ENCODE assay signal across 1 cellular context in genomic region chr22:21938071-21938822, GRCh38.
A peak's percentile ranks its signal among the peaks of the same experiment; 100 is the strongest.
TF ChIP-seq lines count a peak whose summit lies in the region.

No MANE protein-coding gene starts in this region.

TF ChIP-seq in K562, 482 proteins besides CTCF, POLR2A, EP300 and RAD21 (continued from another document and continues in another):
- TF ChIP-seq ZNF318 (IDR thresholded peaks at IDR 0.05; ENCODE audit: borderline replicate concordance in 1 of 2, low read depth in 1 of 2): no peak
- peak; percentile 100 for TF ChIP-seq SMC3 (conservative IDR thresholded peaks at IDR 0.05; ENCODE audit: insufficient read depth, low read depth, low read length)
- TF ChIP-seq TCF7L2 (IDR thresholded peaks at IDR 0.05; ENCODE audit: low read depth, low read length): peak; percentile 55; the same call in 1 of the 2 replicates
- 0 out of 2 replicates have a peak, but pooled peaks have one; percentile 97 for TF ChIP-seq SMAD2 (IDR thresholded peaks at IDR 0.05; ENCODE audit: low read depth, low read length)
- TF ChIP-seq JUN (IDR thresholded peaks at IDR 0.05; ENCODE audit: borderline replicate concordance, low read depth, low read length): peak; percentile 94
- TF ChIP-seq JUN (CRISPR knock-in tag; IDR thresholded peaks at IDR 0.05; ENCODE audit: borderline replicate concordance): no peak
- no peak for TF ChIP-seq KLF6 (CRISPR knock-in tag; IDR thresholded peaks at IDR 0.05; ENCODE audit: borderline replicate concordance)
- TF ChIP-seq ZNF445 (CRISPR knock-in tag; IDR thresholded peaks at IDR 0.05; ENCODE audit: low read depth): no peak
- TF ChIP-seq ZNF511 (CRISPR knock-in tag; IDR thresholded peaks at IDR 0.05): no peak
- TF ChIP-seq BMI1 (IDR thresholded peaks at IDR 0.05; ENCODE audit: low read length): peak; percentile 79
- peak; percentile 91 to 99 for TF ChIP-seq RCOR1 (IDR thresholded peaks at IDR 0.05; ENCODE audit: borderline replicate concordance in 1 of 2, low read depth in 2 of 2, low read length in 2 of 2)
- peak; percentile 94 for TF ChIP-seq SREBF1 (IDR thresholded peaks at IDR 0.05; ENCODE audit: borderline replicate concordance, low read depth, low read length)
- TF ChIP-seq MXI1 (IDR thresholded peaks at IDR 0.05; ENCODE audit: low read depth, low read length): peak; percentile 77
- TF ChIP-seq SMAD1 (IDR thresholded peaks at IDR 0.05; ENCODE audit: low read depth, low read length, partially characterized antibody): peak; percentile 90
- TF ChIP-seq MAFK (IDR thresholded peaks at IDR 0.05; ENCODE audit: low read length): peak; percentile 69
- no peak for TF ChIP-seq TAF9B (IDR thresholded peaks at IDR 0.05; ENCODE audit: partially characterized antibody)
- TF ChIP-seq MYC (IDR thresholded peaks at IDR 0.05; ENCODE audit: low read depth, low read length): peak; percentile 100
- no peak for TF ChIP-seq MYC (CRISPR knock-in tag; IDR thresholded peaks at IDR 0.05; ENCODE audit: borderline replicate concordance, low read depth)
- peak; percentile 79 to 92; a peak in 3 of 4 replicates for TF ChIP-seq ZMIZ1 (IDR thresholded peaks at IDR 0.05; ENCODE audit: low read depth in 2 of 2, low read length in 2 of 2)
- TF ChIP-seq ZC3H8 (IDR thresholded peaks at IDR 0.05): no peak
- no peak for TF ChIP-seq ATF3 (IDR thresholded peaks at IDR 0.05)
- peak; percentile 99 for TF ChIP-seq ATF3 (CRISPR knock-in tag; conservative IDR thresholded peaks at IDR 0.05)
- TF ChIP-seq PCBP1 (IDR thresholded peaks at IDR 0.05; ENCODE audit: low read depth, low read length, poor library complexity, severe bottlenecking): no peak
- peak; percentile 74 for TF ChIP-seq ZFP36 (IDR thresholded peaks at IDR 0.05; ENCODE audit: low read depth, low read length, partially characterized antibody)
- TF ChIP-seq STAT6 (CRISPR knock-in tag; IDR thresholded peaks at IDR 0.05): peak; percentile 100
- TF ChIP-seq SIN3A (IDR thresholded peaks at IDR 0.05; ENCODE audit: borderline replicate concordance in 2 of 2, control insufficient read depth in 1 of 2, low read depth in 2 of 2, low read length in 2 of 2): peak in 1 of 2 experiments; percentile 99; a peak in 2 of 4 replicates
- no peak for TF ChIP-seq ZNF740 (CRISPR knock-in tag; IDR thresholded peaks at IDR 0.05)
- no peak for TF ChIP-seq ZNF740 (tag; IDR thresholded peaks at IDR 0.05)
- no peak for TF ChIP-seq KDM2B (CRISPR knock-in tag; IDR thresholded peaks at IDR 0.05)
- TF ChIP-seq CHD2 (IDR thresholded peaks at IDR 0.05; ENCODE audit: low read depth, low read length): peak; percentile 74
- TF ChIP-seq NCOA2 (IDR thresholded peaks at IDR 0.05; ENCODE audit: partially characterized antibody in 2 of 2): no peak
- no peak for TF ChIP-seq ARID3B (CRISPR knock-in tag; IDR thresholded peaks at IDR 0.05; ENCODE audit: borderline replicate concordance)
- peak in 1 of 2 experiments; percentile 20; a peak in 1 of 4 replicates for TF ChIP-seq SIX5 (IDR thresholded peaks at IDR 0.05; ENCODE audit: borderline replicate concordance in 1 of 2, insufficient read depth in 1 of 2, low read depth in 1 of 2, low read length in 2 of 2)
- no peak for TF ChIP-seq DDX20 (tag; IDR thresholded peaks at IDR 0.05; ENCODE audit: low read depth)
- peak; percentile 99 for TF ChIP-seq E2F1 (CRISPR knock-in tag; IDR thresholded peaks at IDR 0.05)
- TF ChIP-seq ZBTB2 (IDR thresholded peaks at IDR 0.05): no peak
- peak; percentile 42; the same call in 1 of the 2 replicates for TF ChIP-seq RFX5 (IDR thresholded peaks at IDR 0.05; ENCODE audit: low read depth, low read length)
- peak; percentile 96 for TF ChIP-seq KLF13 (tag; IDR thresholded peaks at IDR 0.05; ENCODE audit: borderline replicate concordance, low read depth)
